ENCODE assay signal across 22 cellular contexts in genomic region chr6:85431271-85431670, GRCh38.
"Had no signal": no experiment of that assay in that cellular context is flagged by ENCODE, and none has a peak within 500 bp of the region (broad histone marks: within the 10 kb centered on the region; RNA-seq: fewer than 3 reads in every experiment).

No MANE protein-coding gene starts in this region.

- DNase-seq: activated CD4-positive, alpha-beta memory T cell treated with anti-CD3 and anti-CD28 coated beads, Interleukin-2, amount 10 ng/mL, durations not matched to agents 7 days and 5 days; activated CD4-positive, alpha-beta T cell treated with anti-CD3 and anti-CD28 coated beads for 36 hours; activated CD4-positive, alpha-beta T cell treated with anti-CD3 and anti-CD28 coated beads, Interleukin-2, amount 50 U/mL, for 1 hour; activated gamma-delta T cell; activated naive CD4-positive, alpha-beta T cell treated with anti-CD3 and anti-CD28 coated beads, Interleukin-2, amount 10 ng/mL, durations not matched to agents 7 days and 5 days; activated naive CD8-positive, alpha-beta T cell treated with anti-CD3 and anti-CD28 coated beads for 36 hours; activated T-cell treated with anti-CD3 and anti-CD28 coated beads for 4 hours; activated T-cell treated with anti-CD3 and anti-CD28 coated beads, Interleukin-2, amount 50 U/mL, for 48 hours; anterior cingulate cortex; caudate nucleus; Karpas-422; NCI-H1105; NCI-H1436; NCI-H1694 treated with DMSO at 0.1 percent for 48 hours; NCI-H2081; NCI-H510A treated with DMSO at 0.1 percent for 48 hours; OCI-M1; RPMI8226 had no signal

- H3K36me3 ChIP-seq: breast epithelium had no signal

- H3K27ac ChIP-seq: breast epithelium, SK-N-MC, VCaP had no signal

- H3K27me3 ChIP-seq: breast epithelium had no signal

- H3K4me1 ChIP-seq: breast epithelium had no signal

- H3K4me3 ChIP-seq: breast epithelium, K562, SK-N-MC had no signal
